19 cellular contexts compared by ENCODE assay signal in the genomic region with DNA sequence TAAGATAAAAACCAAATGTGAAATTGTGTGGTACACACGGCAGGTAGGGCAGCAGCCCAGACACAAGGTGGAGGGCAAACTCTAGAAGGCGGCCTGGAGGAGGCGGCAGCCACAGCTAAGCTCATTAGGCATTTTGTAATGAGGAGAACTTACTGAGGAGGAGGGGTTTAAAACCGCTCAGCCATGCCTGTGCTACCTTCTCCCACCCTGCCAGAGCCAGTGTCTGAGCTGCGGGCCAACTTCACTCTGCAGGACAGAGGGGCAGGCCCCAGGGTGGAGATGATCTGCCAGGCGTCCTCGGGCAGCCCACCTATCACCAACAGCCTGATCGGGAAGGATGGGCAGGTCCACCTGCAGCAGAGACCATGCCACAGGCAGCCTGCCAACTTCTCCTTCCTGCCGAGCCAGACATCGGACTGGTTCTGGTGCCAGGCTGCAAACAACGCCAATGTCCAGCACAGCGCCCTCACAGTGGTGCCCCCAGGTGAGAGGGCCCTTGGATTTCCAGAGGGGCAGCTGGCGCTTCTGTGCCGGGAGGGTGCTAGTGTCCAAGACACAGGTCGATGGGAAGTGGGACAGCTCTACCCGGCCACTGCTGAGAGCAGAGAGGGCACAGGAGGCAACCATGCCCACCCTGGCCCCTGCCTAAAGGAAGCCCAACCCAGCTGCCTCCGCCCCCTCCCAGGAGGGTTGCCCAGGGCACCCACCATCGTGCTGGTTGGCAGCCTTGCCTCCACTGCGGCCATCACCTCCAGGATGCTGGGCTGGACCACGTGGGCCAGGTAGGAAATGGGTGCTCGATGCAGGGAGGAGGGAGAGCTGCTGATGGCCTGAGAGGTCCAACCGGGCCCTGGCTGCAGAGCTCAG. TPM values are rescaled to one million over a fixed set of nuclear protein-coding genes. Genes with fewer than 3 reads are reported as not detected.
"Had no signal": no experiment of that assay in that cellular context is flagged by ENCODE, and none has a peak within 500 bp of the region (broad histone marks: within the 10 kb centered on the region; RNA-seq: fewer than 3 reads in every experiment).

No MANE protein-coding gene starts in this region.

- DNase-seq: activated CD4-positive, alpha-beta T cell treated with anti-CD3 and anti-CD28 coated beads, Interleukin-2, amount 50 U/mL, for 4 hours; activated effector memory CD4-positive, alpha-beta T cell treated with Interleukin-2 at 50 U/mL for 16 hours; activated T-cell treated with anti-CD3 and anti-CD28 coated beads, Interleukin-2, amount 50 U/mL, for 24 hours; amygdala; glutamatergic neuron; immature natural killer cell; left cardiac atrium; lower lobe of right lung; midbrain; right cardiac atrium; stimulated activated naive CD4-positive, alpha-beta T cell; T-helper 2 cell; upper lobe of left lung had no signal

- H3K27me3 ChIP-seq: neutrophil, upper lobe of left lung had no signal

- H3K27ac ChIP-seq: lower lobe of right lung, neutrophil, upper lobe of left lung had no signal

- H3K9me3 ChIP-seq: lower lobe of right lung, neutrophil, upper lobe of left lung had no signal

- H3K36me3 ChIP-seq: lower lobe of right lung, neutrophil, upper lobe of left lung had no signal

- ATAC-seq: activated CD4-positive, CD25-positive, alpha-beta regulatory T cell treated with anti-CD3 and anti-CD28 coated beads, Interleukin-2, amount 50 U/mL, for 24 hours; left cardiac atrium; lower lobe of right lung; right cardiac atrium had no signal

- H3K4me3 ChIP-seq: lower lobe of right lung, smooth muscle cell, upper lobe of left lung had no signal

- H3K4me2 ChIP-seq: smooth muscle cell had no signal

RNA-seq across cellular contexts. Expression of gene C17orf99, which starts 17.9 kb away (rescaled TPM):
- total RNA-seq: chondrocyte, dermis microvascular lymphatic vessel endothelial cell, left cardiac atrium, lower lobe of right lung, posterior vena cava, right cardiac atrium, smooth muscle cell had no signal
- polyA plus RNA-seq: immature natural killer cell, right cardiac atrium had no signal
